ENCODE assay signal across 8 cellular contexts in the genomic region with DNA sequence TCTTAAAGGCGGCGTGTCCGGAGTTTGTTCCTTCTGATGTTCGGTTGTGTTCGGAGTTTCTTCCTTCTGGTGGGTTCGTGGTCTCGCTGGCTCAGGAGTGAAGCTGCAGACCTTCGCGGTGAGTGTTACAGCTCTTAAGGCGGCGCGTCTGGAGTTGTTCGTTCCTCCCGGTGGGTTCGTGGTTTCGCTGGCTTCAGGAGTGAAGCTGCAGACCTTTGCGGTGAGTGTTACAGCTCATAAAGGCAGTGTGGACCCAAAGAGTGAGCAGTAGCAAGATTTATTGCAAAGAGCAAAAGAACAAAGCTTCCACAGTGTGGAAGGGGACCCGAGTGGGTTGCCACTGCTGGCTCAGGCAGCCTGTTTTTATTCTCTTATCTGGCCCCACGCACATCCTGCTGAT. TPM values are rescaled to one million over a fixed set of nuclear protein-coding genes. Genes with fewer than 3 reads are reported as not detected.
A peak's percentile ranks its signal among the peaks of the same experiment; 100 is the strongest.
DNase-seq lines count a peak whose midpoint lies in the region; ATAC-seq and TF ChIP-seq lines count a peak whose summit lies in the region.
"Not testable (repeated sequence)": the region's sequence is repeated elsewhere in the genome, so short reads cannot be mapped to it uniquely, and the experiment has no call there.

No MANE protein-coding gene starts in this region.

- H3K4me3 Mint-ChIP-seq in CD14-positive monocyte; activated CD4-positive, alpha-beta T cell treated with anti-CD3 and anti-CD28 coated beads, Interleukin-2, amount 10 ng/mL, durations not matched to agents 7 days and 5 days: not testable (repeated sequence)
- peak overlapping the region; percentile 73 to 77 for H3K4me3 Mint-ChIP-seq in activated T-cell treated with anti-CD3 and anti-CD28 coated beads, Interleukin-2, amount 50 U/mL, for 72 hours
- peak overlapping the region; percentile 82 for H3K4me3 Mint-ChIP-seq in activated naive CD8-positive, alpha-beta T cell
- H3K4me3 Mint-ChIP-seq in effector memory CD8-positive, alpha-beta T cell, result peak overlapping the region; percentile 44 to 66
- peak overlapping the region; percentile 76 for H3K4me3 Mint-ChIP-seq in natural killer cell
- peak overlapping the region; percentile 55 for H3K4me3 Mint-ChIP-seq in stimulated activated naive CD8-positive, alpha-beta T cell treated with anti-CD3 and anti-CD28 coated beads, Interleukin-15, Interleukin-2, amounts not matched to agents 100 ng/mL and 50 ng/mL, for 24 hours

- not testable (repeated sequence) for DNase-seq in CD14-positive monocyte (ENCODE audit: low spot score); activated CD4-positive, alpha-beta T cell treated with anti-CD3 and anti-CD28 coated beads, Interleukin-2, amount 10 ng/mL, durations not matched to agents 7 days and 5 days; effector memory CD8-positive, alpha-beta T cell; natural killer cell
- DNase-seq in activated T-cell treated with anti-CD3 and anti-CD28 coated beads, Interleukin-2, amount 50 U/mL, for 72 hours, result peak in 1 of 2 donors; percentile 23

- not testable (repeated sequence) for H3F3A ChIP-seq in Loucy (ENCODE audit: low read depth)

- H3K4me1 Mint-ChIP-seq in CD14-positive monocyte (peaks cover 45% of the 10 kb centered on the region), natural killer cell (peaks cover 68 to 72% of the 10 kb centered on the region in 2 donors)
- H3K4me1 Mint-ChIP-seq in activated CD4-positive, alpha-beta T cell treated with anti-CD3 and anti-CD28 coated beads, Interleukin-2, amount 10 ng/mL, durations not matched to agents 7 days and 5 days, result peaks cover 54% of the 10 kb centered on the region
- H3K4me1 Mint-ChIP-seq in activated T-cell treated with anti-CD3 and anti-CD28 coated beads, Interleukin-2, amount 50 U/mL, for 72 hours (ENCODE audit: low read depth), result peaks cover 60% of the 10 kb centered on the region
- H3K4me1 Mint-ChIP-seq in activated naive CD8-positive, alpha-beta T cell (ENCODE audit: low read depth), result peaks cover 64% of the 10 kb centered on the region
- H3K4me1 Mint-ChIP-seq in effector memory CD8-positive, alpha-beta T cell (ENCODE audit: low read depth in 2 of 2), result peaks cover 41 to 53% of the 10 kb centered on the region in 2 donors
- peaks cover 65% of the 10 kb centered on the region for H3K4me1 Mint-ChIP-seq in stimulated activated naive CD8-positive, alpha-beta T cell treated with anti-CD3 and anti-CD28 coated beads, Interleukin-15, Interleukin-2, amounts not matched to agents 100 ng/mL and 50 ng/mL, for 24 hours (ENCODE audit: low read depth)

- ATAC-seq in activated T-cell treated with anti-CD3 and anti-CD28 coated beads, Interleukin-2, amount 50 U/mL, for 72 hours (replicated peaks in 1 of 2); effector memory CD8-positive, alpha-beta T cell (replicated peaks); natural killer cell: not testable (repeated sequence)

- POLR2A ChIA-PET in activated CD4-positive, alpha-beta T cell treated with anti-CD3 and anti-CD28 coated beads, Interleukin-2, amount 10 ng/mL, durations not matched to agents 7 days and 5 days (lab: Charles Lee), result interaction anchor here (0.6 to 1.5 kb wide), 2 partner anchors 12 to 20 kb away, joined by 3 to 4 read pairs; no protein-coding TSS in a partner anchor

- H2AFZ ChIP-seq in Loucy (ENCODE audit: low read length), result not testable (repeated sequence)

- H3K4me3 ChIP-seq in Loucy (ENCODE audit: low read length, poor library complexity, severe bottlenecking), result peak overlapping the region; percentile 28

- not testable (repeated sequence) for TF ChIP-seq CTCF in CD14-positive monocyte (IDR thresholded peaks at IDR 0.05); Loucy (conservative IDR thresholded peaks at IDR 0.05; ENCODE audit: low read length); natural killer cell (IDR thresholded peaks at IDR 0.05)

- peak overlapping the region in 6 of 7 donors; percentile 8 to 83 (median 40) for H3K27ac Mint-ChIP-seq in CD14-positive monocyte
- peak overlapping the region; percentile 78 for H3K27ac Mint-ChIP-seq in activated CD4-positive, alpha-beta T cell treated with anti-CD3 and anti-CD28 coated beads, Interleukin-2, amount 10 ng/mL, durations not matched to agents 7 days and 5 days
- H3K27ac Mint-ChIP-seq in activated T-cell treated with anti-CD3 and anti-CD28 coated beads, Interleukin-2, amount 50 U/mL, for 72 hours, result peak overlapping the region; percentile 56
- H3K27ac Mint-ChIP-seq in activated naive CD8-positive, alpha-beta T cell, result peak overlapping the region; percentile 87
- peak overlapping the region; percentile 66 to 67 for H3K27ac Mint-ChIP-seq in effector memory CD8-positive, alpha-beta T cell
- peak overlapping the region; percentile 67 to 68 for H3K27ac Mint-ChIP-seq in natural killer cell
- peak overlapping the region; percentile 56 for H3K27ac Mint-ChIP-seq in stimulated activated naive CD8-positive, alpha-beta T cell treated with anti-CD3 and anti-CD28 coated beads, Interleukin-15, Interleukin-2, amounts not matched to agents 100 ng/mL and 50 ng/mL, for 24 hours

- not testable (repeated sequence) for H3K4me1 ChIP-seq in Loucy (ENCODE audit: insufficient read depth, low read length, poor library complexity, severe bottlenecking)

- peaks cover 16 to 38% of the 10 kb centered on the region in 2 donors for H3K36me3 Mint-ChIP-seq in CD14-positive monocyte
- H3K36me3 Mint-ChIP-seq in activated CD4-positive, alpha-beta T cell treated with anti-CD3 and anti-CD28 coated beads, Interleukin-2, amount 10 ng/mL, durations not matched to agents 7 days and 5 days (ENCODE audit: low read depth), result peaks cover 28% of the 10 kb centered on the region
- not testable (repeated sequence) for H3K36me3 Mint-ChIP-seq in activated T-cell treated with anti-CD3 and anti-CD28 coated beads, Interleukin-2, amount 50 U/mL, for 72 hours (ENCODE audit: insufficient read depth in 2 of 2); activated naive CD8-positive, alpha-beta T cell; natural killer cell
- peaks cover 25% of the 10 kb centered on the region for H3K36me3 Mint-ChIP-seq in effector memory CD8-positive, alpha-beta T cell (ENCODE audit: insufficient read depth)
- peaks cover 35% of the 10 kb centered on the region for H3K36me3 Mint-ChIP-seq in stimulated activated naive CD8-positive, alpha-beta T cell treated with anti-CD3 and anti-CD28 coated beads, Interleukin-15, Interleukin-2, amounts not matched to agents 100 ng/mL and 50 ng/mL, for 24 hours (ENCODE audit: low read depth)

- H3K27me3 Mint-ChIP-seq in CD14-positive monocyte (ENCODE audit: low read depth in 3 of 3); activated CD4-positive, alpha-beta T cell treated with anti-CD3 and anti-CD28 coated beads, Interleukin-2, amount 10 ng/mL, durations not matched to agents 7 days and 5 days; activated T-cell treated with anti-CD3 and anti-CD28 coated beads, Interleukin-2, amount 50 U/mL, for 72 hours (ENCODE audit: low read depth); activated naive CD8-positive, alpha-beta T cell; effector memory CD8-positive, alpha-beta T cell; natural killer cell (ENCODE audit: low read depth in 2 of 2); stimulated activated naive CD8-positive, alpha-beta T cell treated with anti-CD3 and anti-CD28 coated beads, Interleukin-15, Interleukin-2, amounts not matched to agents 100 ng/mL and 50 ng/mL, for 24 hours: not testable (repeated sequence)

- not testable (repeated sequence) for H3K27me3 ChIP-seq in Loucy (ENCODE audit: insufficient read depth, low read length, poor library complexity, severe bottlenecking)

- peaks cover 69% of the 10 kb centered on the region for H4K20me1 ChIP-seq in Loucy (ENCODE audit: insufficient read depth, low read length, poor library complexity, severe bottlenecking)

- intact Hi-C loops in CD14-positive monocyte (cut with micrococcal nuclease); natural killer cell (cut with micrococcal nuclease): not testable (repeated sequence)

- H3K36me3 ChIP-seq in Loucy (ENCODE audit: insufficient read depth, low read length), result not testable (repeated sequence)

- H3K9ac ChIP-seq in Loucy (ENCODE audit: low read depth, low read length, poor library complexity, severe bottlenecking), result not testable (repeated sequence)

- peaks cover 88% of the 10 kb centered on the region for H3K79me2 ChIP-seq in Loucy (ENCODE audit: insufficient read depth, low read length)

- not testable (repeated sequence) for H3K9me2 ChIP-seq in Loucy (replicated peaks; ENCODE audit: low read depth, low read length)

- peak overlapping the region; percentile 37 for H3K4me2 ChIP-seq in Loucy (ENCODE audit: low read depth, low read length, poor library complexity, severe bottlenecking)

- CTCF ChIA-PET in activated CD4-positive, alpha-beta T cell treated with anti-CD3 and anti-CD28 coated beads, Interleukin-2, amount 10 ng/mL, durations not matched to agents 7 days and 5 days (lab: Charles Lee), result interaction anchor here (0.5 to 1.3 kb wide), 3 partner anchors 9 to 49 kb away, joined by 3 to 4 read pairs (median 4); no protein-coding TSS in a partner anchor

- not testable (repeated sequence) for H3K9me3 ChIP-seq in Loucy (ENCODE audit: insufficient read depth, low read depth, low read length)

- not testable (repeated sequence) for H3K9me3 Mint-ChIP-seq in CD14-positive monocyte; activated CD4-positive, alpha-beta T cell treated with anti-CD3 and anti-CD28 coated beads, Interleukin-2, amount 10 ng/mL, durations not matched to agents 7 days and 5 days; activated T-cell treated with anti-CD3 and anti-CD28 coated beads, Interleukin-2, amount 50 U/mL, for 72 hours; activated naive CD8-positive, alpha-beta T cell (ENCODE audit: low read depth); effector memory CD8-positive, alpha-beta T cell; natural killer cell; stimulated activated naive CD8-positive, alpha-beta T cell treated with anti-CD3 and anti-CD28 coated beads, Interleukin-15, Interleukin-2, amounts not matched to agents 100 ng/mL and 50 ng/mL, for 24 hours

RNA-seq across cellular contexts. Expression of a gene that starts 19.8 kb away (rescaled TPM):
- 10 to 100 TPM; 50.0 to 66.8 TPM for polyA plus RNA-seq in CD14-positive monocyte
- 10 to 100 TPM; 69.3 to 90.8 TPM for total RNA-seq in activated CD4-positive, alpha-beta T cell treated with anti-CD3 and anti-CD28 coated beads, Interleukin-2, amount 10 ng/mL, durations not matched to agents 7 days and 5 days
- total RNA-seq in activated T-cell treated with anti-CD3 and anti-CD28 coated beads, Interleukin-2, amount 50 U/mL, for 72 hours, result 10 to 100 TPM; 79.2 to 84.7 TPM
- 10 to 100 TPM; 38.0 to 53.9 (median 43.6) TPM for total RNA-seq in natural killer cell
